21 cellular contexts compared by ENCODE assay signal in genomic region chr10:70613941-70614340, GRCh38. TPM values are rescaled to one million over a fixed set of nuclear protein-coding genes. Genes with fewer than 3 reads are reported as not detected.
DNase-seq lines count a peak whose midpoint lies in the region; ATAC-seq and TF ChIP-seq lines count a peak whose summit lies in the region.
"Had no signal": no experiment of that assay in that cellular context is flagged by ENCODE, and none has a peak within 500 bp of the region (broad histone marks: within the 10 kb centered on the region; RNA-seq: fewer than 3 reads in every experiment).

No MANE protein-coding gene starts in this region.

- H3K36me3 Mint-ChIP-seq in activated CD4-positive, alpha-beta T cell treated with anti-CD3 and anti-CD28 coated beads, Interleukin-2, amount 10 ng/mL, durations not matched to agents 24 days and 14 days (ENCODE audit: low read depth): peaks cover 3% of the 10 kb centered on the region
- H3K36me3 Mint-ChIP-seq in activated naive CD8-positive, alpha-beta T cell treated with anti-CD3 and anti-CD28 coated beads, Interleukin-2, amount 50 U/mL, for 24 hours (ENCODE audit: low read depth): no peaks in the 10 kb centered on the region

- no peak for TF ChIP-seq CTCF in MM.1S (IDR thresholded peaks at IDR 0.05; ENCODE audit: low read length)

- H3K36me3 ChIP-seq in MM.1S (replicated peaks; ENCODE audit: insufficient read depth, low read length): no peaks in the 10 kb centered on the region

- peaks cover 8% of the 10 kb centered on the region; the same call in 1 of the 2 replicates for H3K4me1 ChIP-seq in MM.1S (ENCODE audit: low read length)

- H3K9me3 Mint-ChIP-seq in activated CD4-positive, alpha-beta T cell treated with anti-CD3 and anti-CD28 coated beads, Interleukin-2, amount 10 ng/mL, durations not matched to agents 24 days and 14 days: peaks cover 11% of the 10 kb centered on the region
- no peaks in the 10 kb centered on the region for H3K9me3 Mint-ChIP-seq in activated naive CD8-positive, alpha-beta T cell treated with anti-CD3 and anti-CD28 coated beads, Interleukin-2, amount 50 U/mL, for 24 hours
- H3K9me3 Mint-ChIP-seq in stimulated activated naive CD8-positive, alpha-beta T cell treated with anti-CD3 and anti-CD28 coated beads, Interleukin-15, amount 100 ng/mL, for 72 hours: no peaks in the 10 kb centered on the region

- H3K27ac ChIP-seq in MM.1S (ENCODE audit: low read length): no peak overlapping the region
- H3K27ac ChIP-seq: HL-60 had no signal

- no peak for ATAC-seq in activated naive CD8-positive, alpha-beta T cell treated with anti-CD3 and anti-CD28 coated beads, Interleukin-2, amount 50 U/mL, for 24 hours
- peak; percentile 64 for ATAC-seq in stimulated activated naive CD8-positive, alpha-beta T cell treated with anti-CD3 and anti-CD28 coated beads, Interleukin-15, amount 100 ng/mL, for 72 hours
- no peak for ATAC-seq in HG02852 (IDR thresholded peaks at IDR 0.05; ENCODE audit: unreplicated experiment)
- ATAC-seq: PC-3 had no signal

- H3K27me3 Mint-ChIP-seq in activated CD4-positive, alpha-beta T cell treated with anti-CD3 and anti-CD28 coated beads, Interleukin-2, amount 10 ng/mL, durations not matched to agents 24 days and 14 days: no peaks in the 10 kb centered on the region
- peaks cover 2% of the 10 kb centered on the region for H3K27me3 Mint-ChIP-seq in activated naive CD8-positive, alpha-beta T cell treated with anti-CD3 and anti-CD28 coated beads, Interleukin-2, amount 50 U/mL, for 24 hours
- no peaks in the 10 kb centered on the region for H3K27me3 Mint-ChIP-seq in stimulated activated naive CD8-positive, alpha-beta T cell treated with anti-CD3 and anti-CD28 coated beads, Interleukin-15, amount 100 ng/mL, for 72 hours

- no peaks in the 10 kb centered on the region for H3F3A ChIP-seq in MM.1S (ENCODE audit: insufficient read depth, low read length)

- H3K27me3 ChIP-seq in MM.1S (replicated peaks; ENCODE audit: insufficient read depth, low read length): no peaks in the 10 kb centered on the region

- H3K4me1 Mint-ChIP-seq in activated CD4-positive, alpha-beta T cell treated with anti-CD3 and anti-CD28 coated beads, Interleukin-2, amount 10 ng/mL, durations not matched to agents 24 days and 14 days: peaks cover 53% of the 10 kb centered on the region
- H3K4me1 Mint-ChIP-seq in activated naive CD8-positive, alpha-beta T cell treated with anti-CD3 and anti-CD28 coated beads, Interleukin-2, amount 50 U/mL, for 24 hours: peaks cover 68% of the 10 kb centered on the region
- peaks cover 88% of the 10 kb centered on the region for H3K4me1 Mint-ChIP-seq in stimulated activated naive CD8-positive, alpha-beta T cell treated with anti-CD3 and anti-CD28 coated beads, Interleukin-15, amount 100 ng/mL, for 72 hours
- H3K4me1 Mint-ChIP-seq: B cell had no signal

- intact Hi-C loops in activated CD4-positive, alpha-beta T cell treated with anti-CD3 and anti-CD28 coated beads, Interleukin-2, amount 10 ng/mL, durations not matched to agents 24 days and 14 days (cut with micrococcal nuclease): loop anchor here (1.0 kb wide), 1 partner anchor 36 kb away; no protein-coding TSS in a partner anchor

- no peak overlapping the region for H2AFZ ChIP-seq in MM.1S (ENCODE audit: low read length)

- H3K27ac Mint-ChIP-seq in activated CD4-positive, alpha-beta T cell treated with anti-CD3 and anti-CD28 coated beads, Interleukin-2, amount 10 ng/mL, durations not matched to agents 24 days and 14 days: peak overlapping the region; percentile 71
- peak overlapping the region; percentile 30 for H3K27ac Mint-ChIP-seq in activated naive CD8-positive, alpha-beta T cell treated with anti-CD3 and anti-CD28 coated beads, Interleukin-2, amount 50 U/mL, for 24 hours
- peak overlapping the region in 1 of 2 donors; percentile 19 for H3K27ac Mint-ChIP-seq in stimulated activated naive CD8-positive, alpha-beta T cell treated with anti-CD3 and anti-CD28 coated beads, Interleukin-15, amount 100 ng/mL, for 72 hours
- H3K27ac Mint-ChIP-seq: B cell had no signal

- no peaks in the 10 kb centered on the region for H3K9me3 ChIP-seq in MM.1S (replicated peaks; ENCODE audit: insufficient read depth, low read length)

- H3K4me3 ChIP-seq in MM.1S (ENCODE audit: low read length): no peak overlapping the region

- no peaks in the 10 kb centered on the region for H3K9me2 ChIP-seq in MM.1S (replicated peaks; ENCODE audit: insufficient read depth, low read length)

- H3K4me2 ChIP-seq in MM.1S (ENCODE audit: low read depth, low read length): no peak overlapping the region

- no peak overlapping the region for H3K4me3 Mint-ChIP-seq in activated CD4-positive, alpha-beta T cell treated with anti-CD3 and anti-CD28 coated beads, Interleukin-2, amount 10 ng/mL, durations not matched to agents 24 days and 14 days
- no peak overlapping the region for H3K4me3 Mint-ChIP-seq in activated naive CD8-positive, alpha-beta T cell treated with anti-CD3 and anti-CD28 coated beads, Interleukin-2, amount 50 U/mL, for 24 hours
- peak overlapping the region; percentile 17 to 40 for H3K4me3 Mint-ChIP-seq in stimulated activated naive CD8-positive, alpha-beta T cell treated with anti-CD3 and anti-CD28 coated beads, Interleukin-15, amount 100 ng/mL, for 72 hours
- H3K4me3 Mint-ChIP-seq: B cell had no signal

- H3K79me2 ChIP-seq in MM.1S (ENCODE audit: low read length): no peaks in the 10 kb centered on the region

- H3K9ac ChIP-seq in MM.1S (ENCODE audit: low read length): no peak overlapping the region

- no peak for DNase-seq in activated CD4-positive, alpha-beta T cell treated with anti-CD3 and anti-CD28 coated beads, Interleukin-2, amount 10 ng/mL, durations not matched to agents 24 days and 14 days
- DNase-seq in activated CD4-positive, alpha-beta T cell treated with anti-CD3 and anti-CD28 coated beads for 4 hours: no peak
- DNase-seq in MM.1S (peak; percentile 22), HCEC 1CT (no peak)
- DNase-seq in activated naive CD8-positive, alpha-beta T cell treated with anti-CD3 and anti-CD28 coated beads, Interleukin-2, amount 50 U/mL, for 24 hours: no peak
- no peak for DNase-seq in stimulated activated naive CD8-positive, alpha-beta T cell treated with anti-CD3 and anti-CD28 coated beads, Interleukin-15, amount 100 ng/mL, for 72 hours
- DNase-seq: GF-D8, IMR-90, NCI-H1417 treated with DMSO at 0.1 percent for 48 hours, NCI-H187 treated with DMSO at 0.1 percent for 48 hours, NCI-H226, NCI-H524 treated with DMSO at 0.1 percent for 48 hours, PC-3, RPMI8226, SHP77 treated with DMSO at 0.1 percent for 48 hours had no signal

- H4K20me1 ChIP-seq in MM.1S (ENCODE audit: insufficient read depth, low read length): no peaks in the 10 kb centered on the region

RNA-seq across cellular contexts. Expression of gene PRF1, which starts 11.4 kb away (rescaled TPM):
- total RNA-seq in activated CD4-positive, alpha-beta T cell treated with anti-CD3 and anti-CD28 coated beads, Interleukin-2, amount 10 ng/mL, durations not matched to agents 24 days and 14 days: 76.5 and 79.9 TPM in 2 replicates
- total RNA-seq: A172, HT1080, IMR-90, M059J, PC-3 had no signal

RNA-seq across cellular contexts. Expression of gene ADAMTS14, which starts 58.4 kb away (rescaled TPM):
- 0.33 and 0.52 TPM in 2 replicates for total RNA-seq in activated CD4-positive, alpha-beta T cell treated with anti-CD3 and anti-CD28 coated beads, Interleukin-2, amount 10 ng/mL, durations not matched to agents 24 days and 14 days
- total RNA-seq: A172, B cell, HT1080 had no signal

Comparison
In these comparisons a context has a peak if more than half of its experiments do, and no peak if none do; other contexts are left out.
1. H3K4me3 Mint-ChIP-seq: peak in stimulated activated naive CD8-positive, alpha-beta T cell treated with anti-CD3 and anti-CD28 coated beads, Interleukin-15, amount 100 ng/mL, for 72 hours (2 of 2); none in activated CD4-positive, alpha-beta T cell treated with anti-CD3 and anti-CD28 coated beads, Interleukin-2, amount 10 ng/mL, durations not matched to agents 24 days and 14 days (single experiment) and activated naive CD8-positive, alpha-beta T cell treated with anti-CD3 and anti-CD28 coated beads, Interleukin-2, amount 50 U/mL, for 24 hours (single experiment).